ENCODE assay signal across 18 cellular contexts in the genomic region with DNA sequence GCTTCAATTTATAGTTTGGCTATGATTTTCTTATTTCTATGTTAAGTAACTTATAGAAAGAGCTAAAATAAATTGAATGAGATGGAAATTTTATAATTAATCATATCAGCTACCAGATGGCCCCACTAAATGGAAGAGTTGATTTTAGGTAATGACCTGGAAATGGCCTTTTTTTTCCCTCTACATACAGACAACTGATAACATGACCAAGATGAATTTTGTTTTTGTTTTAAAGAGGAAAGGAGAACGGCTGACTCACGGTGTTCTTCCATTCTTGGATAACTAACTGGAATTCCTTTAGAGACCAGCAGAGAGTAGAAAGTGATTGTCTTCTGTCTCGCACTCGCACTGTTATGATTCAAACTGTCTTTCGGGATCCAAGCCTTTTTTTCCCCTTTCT.
DNase-seq lines count a peak whose midpoint lies in the region; ATAC-seq and TF ChIP-seq lines count a peak whose summit lies in the region.
"Had no signal": no experiment of that assay in that cellular context is flagged by ENCODE, and none has a peak within 500 bp of the region (broad histone marks: within the 10 kb centered on the region; RNA-seq: fewer than 3 reads in every experiment).

No MANE protein-coding gene starts in this region.

- H3K36me3 Mint-ChIP-seq in stimulated activated effector memory CD8-positive, alpha-beta T cell treated with anti-CD3 and anti-CD28 coated beads, Interleukin-12 subunit alpha, Interleukin-12 subunit beta, amount 100 ng/mL, for 72 hours = no peaks in the 10 kb centered on the region

- no peak overlapping the region for H3K4me3 Mint-ChIP-seq in stimulated activated effector memory CD8-positive, alpha-beta T cell treated with anti-CD3 and anti-CD28 coated beads, Interleukin-12 subunit alpha, Interleukin-12 subunit beta, amount 100 ng/mL, for 72 hours
- H3K4me3 Mint-ChIP-seq: activated CD8-positive, alpha-beta T cell treated with anti-CD3 and anti-CD28 coated beads, Interleukin-2, amount 10 ng/mL, durations not matched to agents 7 days and 5 days; activated naive CD8-positive, alpha-beta T cell treated with anti-CD3 and anti-CD28 coated beads, Interleukin-2, amount 10 ng/mL, durations not matched to agents 7 days and 5 days; activated T-cell treated with anti-CD3 and anti-CD28 coated beads, Interleukin-2, amount 50 U/mL, for 72 hours; IgD-negative memory B cell had no signal

- no peak overlapping the region for H3K27ac Mint-ChIP-seq in stimulated activated effector memory CD8-positive, alpha-beta T cell treated with anti-CD3 and anti-CD28 coated beads, Interleukin-12 subunit alpha, Interleukin-12 subunit beta, amount 100 ng/mL, for 72 hours
- H3K27ac Mint-ChIP-seq: activated CD8-positive, alpha-beta T cell treated with anti-CD3 and anti-CD28 coated beads, Interleukin-2, amount 10 ng/mL, durations not matched to agents 7 days and 5 days; activated naive CD8-positive, alpha-beta T cell treated with anti-CD3 and anti-CD28 coated beads, Interleukin-2, amount 10 ng/mL, durations not matched to agents 7 days and 5 days; activated T-cell treated with anti-CD3 and anti-CD28 coated beads, Interleukin-2, amount 50 U/mL, for 72 hours; IgD-negative memory B cell had no signal

- no peaks in the 10 kb centered on the region for H3K4me1 Mint-ChIP-seq in stimulated activated effector memory CD8-positive, alpha-beta T cell treated with anti-CD3 and anti-CD28 coated beads, Interleukin-12 subunit alpha, Interleukin-12 subunit beta, amount 100 ng/mL, for 72 hours
- H3K4me1 Mint-ChIP-seq: IgD-negative memory B cell had no signal

- peaks cover 8% of the 10 kb centered on the region for H3K9me3 Mint-ChIP-seq in stimulated activated effector memory CD8-positive, alpha-beta T cell treated with anti-CD3 and anti-CD28 coated beads, Interleukin-12 subunit alpha, Interleukin-12 subunit beta, amount 100 ng/mL, for 72 hours

- CTCF ChIA-PET in HEK293T (lab: Yijun Ruan, JAX) = no interaction called here

- in situ Hi-C loops in astrocyte of the cerebellum (cut with HindIII; ENCODE audit: low sequenced_read_pairs) = no loop called here

- no peak overlapping the region for H3K4me3 ChIP-seq in astrocyte of the cerebellum (ENCODE audit: low read depth, low read length)
- H3K4me3 ChIP-seq in skeletal muscle satellite cell (ENCODE audit: low read length) = no peak overlapping the region
- H3K4me3 ChIP-seq: sigmoid colon, testis had no signal

- POLR2A ChIA-PET in HEK293T (lab: Yijun Ruan, JAX) = no interaction called here

- H3K36me3 ChIP-seq in skeletal muscle satellite cell (ENCODE audit: insufficient read depth, low read length) = no peaks in the 10 kb centered on the region

- TF ChIP-seq CTCF in astrocyte of the cerebellum (IDR thresholded peaks at IDR 0.05; ENCODE audit: low read depth, low read length, missing control alignments) = no peak

- no peak for ATAC-seq in HG02840 (IDR thresholded peaks at IDR 0.05; ENCODE audit: low FRiP score, unreplicated experiment)
- no peak for ATAC-seq in stimulated activated effector memory CD8-positive, alpha-beta T cell treated with anti-CD3 and anti-CD28 coated beads, Interleukin-12 subunit alpha, Interleukin-12 subunit beta, amount 100 ng/mL, for 72 hours
- ATAC-seq: activated CD8-positive, alpha-beta T cell treated with anti-CD3 and anti-CD28 coated beads, Interleukin-2, amount 10 ng/mL, durations not matched to agents 7 days and 5 days; activated T-cell treated with anti-CD3 and anti-CD28 coated beads, Interleukin-2, amount 50 U/mL, for 72 hours had no signal

- no peaks in the 10 kb centered on the region for H3K9me3 ChIP-seq in skeletal muscle satellite cell (replicated peaks; ENCODE audit: low read length)
- H3K9me3 ChIP-seq: sigmoid colon, testis had no signal

- peaks cover 32% of the 10 kb centered on the region for H3K4me1 ChIP-seq in skeletal muscle satellite cell (ENCODE audit: control insufficient read depth, insufficient read depth, low read length)
- H3K4me1 ChIP-seq: sigmoid colon, testis had no signal

- DNase-seq in HCEC 1CT = peak; percentile 55
- DNase-seq in astrocyte of the cerebellum (ENCODE audit: low read depth) = peak; percentile 47
- peak; percentile 33 for DNase-seq in hepatic stellate cell (ENCODE audit: low spot score)
- no peak for DNase-seq in HEK293T (ENCODE audit: extremely low spot score)
- no peak for DNase-seq in stimulated activated effector memory CD8-positive, alpha-beta T cell treated with anti-CD3 and anti-CD28 coated beads, Interleukin-12 subunit alpha, Interleukin-12 subunit beta, amount 100 ng/mL, for 72 hours (ENCODE audit: low spot score in 2 of 2)
- DNase-seq: activated CD8-positive, alpha-beta T cell treated with anti-CD3 and anti-CD28 coated beads, Interleukin-2, amount 10 ng/mL, durations not matched to agents 7 days and 5 days; activated naive CD8-positive, alpha-beta T cell treated with anti-CD3 and anti-CD28 coated beads, Interleukin-2, amount 10 ng/mL, durations not matched to agents 7 days and 5 days; activated T-cell treated with anti-CD3 and anti-CD28 coated beads, Interleukin-2, amount 50 U/mL, for 72 hours; C1 segment of cervical spinal cord; cerebellar nuclear complex; midbrain; NCI-H774; sigmoid colon; stimulated activated CD4-positive, alpha-beta T cell treated with anti-CD3 and anti-CD28 coated beads, Interleukin-2, amount 100 ng/mL, for 48 hours; testis had no signal

- peak overlapping the region; percentile 38 for H3K4me2 ChIP-seq in skeletal muscle satellite cell (ENCODE audit: low read length)

- H3K27me3 ChIP-seq in skeletal muscle satellite cell (ENCODE audit: control insufficient read depth, insufficient read depth, low read length) = no peaks in the 10 kb centered on the region
- H3K27me3 ChIP-seq: sigmoid colon, testis had no signal

- no peak overlapping the region for H3K9ac ChIP-seq in skeletal muscle satellite cell (ENCODE audit: low read depth, low read length)

TF ChIP-seq in HEK293T, 16 proteins besides CTCF, POLR2A, EP300 and RAD21:
- TF ChIP-seq SP1 (IDR thresholded peaks at IDR 0.05) (no peak), ELF4 (IDR thresholded peaks at IDR 0.05) (no peak), TARDBP (IDR thresholded peaks at IDR 0.05) (no peak)

Comparison
In these comparisons a context has a peak if more than half of its experiments do, and no peak if none do; other contexts are left out.
1. DNase-seq: peak in HCEC 1CT (single experiment), astrocyte of the cerebellum (single experiment) and hepatic stellate cell (single experiment); none in HEK293T (single experiment) and stimulated activated effector memory CD8-positive, alpha-beta T cell treated with anti-CD3 and anti-CD28 coated beads, Interleukin-12 subunit alpha, Interleukin-12 subunit beta, amount 100 ng/mL, for 72 hours (0 of 2).